9 cellular contexts compared by ENCODE assay signal in genomic region chr15:48644827-48645557, GRCh38. TPM values are rescaled to one million over a fixed set of nuclear protein-coding genes. Genes with fewer than 3 reads are reported as not detected.
DNase-seq lines count a peak whose midpoint lies in the region; ATAC-seq and TF ChIP-seq lines count a peak whose summit lies in the region.
"Had no signal": no experiment of that assay in that cellular context is flagged by ENCODE, and none has a peak within 500 bp of the region (broad histone marks: within the 10 kb centered on the region; RNA-seq: fewer than 3 reads in every experiment).

No MANE protein-coding gene starts in this region.

- DNase-seq in CD4-positive, CD25-positive, alpha-beta regulatory T cell = peak in 2 of 3 donors; percentile 8 to 17
- peak; percentile 69 to 76 for DNase-seq in fibroblast of lung (ENCODE audit: low read depth in 2 of 2)
- DNase-seq in uterus = peak; percentile 58 to 62
- no peak for DNase-seq in OCI-LY7 (ENCODE audit: low spot score)

- TF ChIP-seq POLR2A in uterus (IDR thresholded peaks at IDR 0.05) = no peak

- H3K27me3 Mint-ChIP-seq in CD4-positive, CD25-positive, alpha-beta regulatory T cell = peaks cover 58% of the 10 kb centered on the region

- POLR2A ChIA-PET in OCI-LY7 (lab: Charles Lee) = no interaction called here

- H3K36me3 ChIP-seq in CD4-positive, CD25-positive, alpha-beta regulatory T cell (ENCODE audit: control insufficient read depth, insufficient read depth, low read length) = no peaks in the 10 kb centered on the region
- H3K36me3 ChIP-seq in SU-DHL-6 (ENCODE audit: low read length) (no peaks in the 10 kb centered on the region), fibroblast of lung (ENCODE audit: control insufficient read depth, insufficient read depth, low read length) (no peaks in the 10 kb centered on the region), muscle layer of colon (ENCODE audit: insufficient read depth, low read length) (no peaks in the 10 kb centered on the region), uterus (no peaks in the 10 kb centered on the region), OCI-LY7 (ENCODE audit: insufficient read depth, low read length) (no peaks in the 10 kb centered on the region)

- BruUV-seq in OCI-LY7 (replicated peaks; lab: Mats Ljungman, UMichigan) = no TSS peak

- H3K4me1 Mint-ChIP-seq in CD4-positive, CD25-positive, alpha-beta regulatory T cell = peaks cover 0 to 4% (median 0%) of the 10 kb centered on the region in 4 donors

- no peaks in the 10 kb centered on the region for H3K79me2 ChIP-seq in SU-DHL-6 (ENCODE audit: insufficient read depth, low read length)
- H3K79me2 ChIP-seq in fibroblast of lung (ENCODE audit: control insufficient read depth, insufficient read depth, low read length) = peaks cover 54% of the 10 kb centered on the region
- H3K79me2 ChIP-seq in OCI-LY7 (ENCODE audit: insufficient read depth, low read depth, low read length) = no peaks in the 10 kb centered on the region

- no peak overlapping the region for H3K27ac Mint-ChIP-seq in CD4-positive, CD25-positive, alpha-beta regulatory T cell
- H3K27ac Mint-ChIP-seq: T-helper 1 cell treated with Interleukin-12 subunit alpha and Interleukin-12 subunit beta and Interleukin-4 antibody, amounts not matched to agents 30 μg/mL and 1 μg/mL, for 36 hours had no signal

- H3K27ac ChIP-seq in CD4-positive, CD25-positive, alpha-beta regulatory T cell (ENCODE audit: insufficient read depth, low read length, poor library complexity, severe bottlenecking) = no peak overlapping the region
- H3K27ac ChIP-seq in SU-DHL-6 (ENCODE audit: low read depth, low read length) (no peak overlapping the region), fibroblast of lung (ENCODE audit: insufficient read depth, low read length) (peak overlapping the region; percentile 93), muscle layer of colon (ENCODE audit: low read depth, low read length) (peak overlapping the region; percentile 49), uterus (peak overlapping the region; percentile 91 to 94), OCI-LY7 (ENCODE audit: low read depth, low read length, poor library complexity, severe bottlenecking) (no peak overlapping the region)

- H3K27me3 ChIP-seq in CD4-positive, CD25-positive, alpha-beta regulatory T cell (ENCODE audit: control insufficient read depth, insufficient read depth, low read length) = peaks cover 32% of the 10 kb centered on the region
- H3K27me3 ChIP-seq in SU-DHL-6 (ENCODE audit: low read length) = no peaks in the 10 kb centered on the region
- H3K27me3 ChIP-seq in fibroblast of lung (ENCODE audit: control insufficient read depth, insufficient read depth, low read length) = no peaks in the 10 kb centered on the region
- peaks cover 0 to 6% of the 10 kb centered on the region in 2 donors for H3K27me3 ChIP-seq in muscle layer of colon (ENCODE audit: control insufficient read depth in 1 of 2, insufficient read depth in 2 of 2, low read length in 2 of 2)
- no peaks in the 10 kb centered on the region for H3K27me3 ChIP-seq in uterus

- H2AFZ ChIP-seq in SU-DHL-6 (ENCODE audit: low read depth, low read length, severe bottlenecking) = peak overlapping the region; percentile 56
- H2AFZ ChIP-seq in fibroblast of lung (ENCODE audit: low read length) = peak overlapping the region; percentile 3
- no peak overlapping the region for H2AFZ ChIP-seq in OCI-LY7 (ENCODE audit: low read length)

- H3K4me3 ChIP-seq in CD4-positive, CD25-positive, alpha-beta regulatory T cell (ENCODE audit: low read depth, low read length) = no peak overlapping the region
- H3K4me3 ChIP-seq in SU-DHL-6 (ENCODE audit: insufficient read depth, low read length, poor library complexity, severe bottlenecking) (peak overlapping the region; percentile 56), fibroblast of lung (replicated peaks in 1 of 4; ENCODE audit: control extremely low read depth in 1 of 4, insufficient read depth in 1 of 4, low read depth in 3 of 4, low read length in 4 of 4) (peak overlapping the region; percentile 93 to 98 (median 96)), muscle layer of colon (ENCODE audit: low read depth in 1 of 2, low read length in 2 of 2) (peak overlapping the region; percentile 67 to 68), uterus (peak overlapping the region; percentile 60 to 91), OCI-LY7 (ENCODE audit: low read depth, low read length, poor library complexity, severe bottlenecking) (no peak overlapping the region)

- no peak overlapping the region for H3K4me3 Mint-ChIP-seq in CD4-positive, CD25-positive, alpha-beta regulatory T cell

- TF ChIP-seq CTCF in SU-DHL-6 (IDR thresholded peaks at IDR 0.05; ENCODE audit: insufficient read depth, low read length, poor library complexity, severe bottlenecking) (no peak), fibroblast of lung (conservative IDR thresholded peaks at IDR 0.05 in 1 of 2, IDR thresholded peaks at IDR 0.05 in 1 of 2; ENCODE audit: low read depth in 1 of 2, low read length in 2 of 2) (no peak), uterus (IDR thresholded peaks at IDR 0.05) (no peak), OCI-LY7 (conservative IDR thresholded peaks at IDR 0.05; ENCODE audit: low read length) (no peak)

- CTCF ChIA-PET in OCI-LY7 (lab: Charles Lee; ENCODE audit: unreplicated experiment) = no interaction called here

- H3K4me1 ChIP-seq in CD4-positive, CD25-positive, alpha-beta regulatory T cell (ENCODE audit: control insufficient read depth, insufficient read depth, low read length, poor library complexity, severe bottlenecking) = peaks cover 6% of the 10 kb centered on the region
- H3K4me1 ChIP-seq in fibroblast of lung (ENCODE audit: control insufficient read depth, extremely low read depth, insufficient read depth, low read length) (peaks cover 7% of the 10 kb centered on the region), muscle layer of colon (ENCODE audit: insufficient read depth, low read length) (peaks cover 4% of the 10 kb centered on the region), uterus (peaks cover 0 to 9% of the 10 kb centered on the region in 2 donors), OCI-LY7 (ENCODE audit: insufficient read depth, low read length, poor library complexity, severe bottlenecking) (no peaks in the 10 kb centered on the region)

- H3K9me2 ChIP-seq in SU-DHL-6 (replicated peaks; ENCODE audit: insufficient read depth, low read length) (no peaks in the 10 kb centered on the region), OCI-LY7 (ENCODE audit: insufficient read depth, low read length) (no peaks in the 10 kb centered on the region)

- no peaks in the 10 kb centered on the region for H3K36me3 Mint-ChIP-seq in CD4-positive, CD25-positive, alpha-beta regulatory T cell

- H3K9ac ChIP-seq in SU-DHL-6 (ENCODE audit: low read length) (peak overlapping the region; percentile 53), fibroblast of lung (ENCODE audit: insufficient read depth, low read length) (peak overlapping the region; percentile 94), muscle layer of colon (ENCODE audit: low read length) (peak overlapping the region; percentile 13)

- no peaks in the 10 kb centered on the region for H4K20me1 ChIP-seq in SU-DHL-6 (ENCODE audit: low read depth, low read length)
- H4K20me1 ChIP-seq in fibroblast of lung (ENCODE audit: control insufficient read depth, extremely low read depth, insufficient read depth, low read length) = no peaks in the 10 kb centered on the region
- no peaks in the 10 kb centered on the region for H4K20me1 ChIP-seq in OCI-LY7 (ENCODE audit: insufficient read depth, low read length)

- no peak for ATAC-seq in CD4-positive, CD25-positive, alpha-beta regulatory T cell (ENCODE audit: low read depth in 2 of 2)
- ATAC-seq in GM19025 (IDR thresholded peaks at IDR 0.05; ENCODE audit: low read depth, unreplicated experiment) (peak; percentile 49), HG03095 (IDR thresholded peaks at IDR 0.05; ENCODE audit: unreplicated experiment) (peak; percentile 45)

- H3K9me3 Mint-ChIP-seq in CD4-positive, CD25-positive, alpha-beta regulatory T cell = no peaks in the 10 kb centered on the region
- H3K9me3 Mint-ChIP-seq: T-helper 1 cell treated with Interleukin-12 subunit alpha and Interleukin-12 subunit beta and Interleukin-4 antibody, amounts not matched to agents 30 μg/mL and 1 μg/mL, for 36 hours had no signal

- H3K9me3 ChIP-seq in CD4-positive, CD25-positive, alpha-beta regulatory T cell (ENCODE audit: control insufficient read depth in 2 of 2, low read length in 2 of 2) = no peaks in the 10 kb centered on the region
- H3K9me3 ChIP-seq in SU-DHL-6 (ENCODE audit: insufficient read depth, low read length) = no peaks in the 10 kb centered on the region
- no peaks in the 10 kb centered on the region for H3K9me3 ChIP-seq in fibroblast of lung (ENCODE audit: control insufficient read depth, insufficient read depth, low read depth, low read length)
- no peaks in the 10 kb centered on the region for H3K9me3 ChIP-seq in muscle layer of colon (ENCODE audit: low read length)
- H3K9me3 ChIP-seq in uterus = no peaks in the 10 kb centered on the region
- no peaks in the 10 kb centered on the region for H3K9me3 ChIP-seq in OCI-LY7 (ENCODE audit: low read length)

- H3K4me2 ChIP-seq in SU-DHL-6 (ENCODE audit: low read depth, low read length, poor library complexity, severe bottlenecking) (peak overlapping the region; percentile 65), fibroblast of lung (ENCODE audit: extremely low read depth, insufficient read depth, low read length) (peak overlapping the region; percentile 73), OCI-LY7 (ENCODE audit: low read length) (no peak overlapping the region)

- H3F3A ChIP-seq in SU-DHL-6 (ENCODE audit: insufficient read depth) = no peaks in the 10 kb centered on the region

- intact Hi-C loops in uterus (cut with DNase I; ENCODE audit: low total_unique reads) = no loop called here
- intact Hi-C loops in OCI-LY7 (cut with micrococcal nuclease; ENCODE audit: unreplicated experiment) = no loop called here

RNA-seq across cellular contexts. Expression of gene FBN1, which starts 0.5 kb away (rescaled TPM):
- total RNA-seq in CD4-positive, CD25-positive, alpha-beta regulatory T cell = 0.72 TPM
- not detected for polyA plus RNA-seq in CD4-positive, CD25-positive, alpha-beta regulatory T cell
- total RNA-seq in fibroblast of lung (260 and 446 TPM in 2 replicates), uterus (100 to 1,000 TPM in 1 of 4 donors, 10 to 100 TPM in 3; 76.3 to 584 (median 95.8) TPM), OCI-LY7 (2022) (0.68 TPM in 2 replicates)
- polyA plus RNA-seq in fibroblast of lung = 243 and 368 TPM in 2 replicates
- polyA plus RNA-seq in fibroblast of lung (2012) = 144 and 241 TPM in 2 replicates
- 316 and 342 TPM in 2 replicates for polyA minus RNA-seq in fibroblast of lung (ENCODE audit: low replicate concordance)
- 1.0 and 2.3 TPM in 2 replicates for total RNA-seq in OCI-LY7 (2014; rRNA removed; shearing (Covaris generic))

Comparison
In these comparisons a context has a peak if more than half of its experiments do, and no peak if none do; other contexts are left out.
1. ATAC-seq: peak in GM19025 (single experiment) and HG03095 (single experiment); none in CD4-positive, CD25-positive, alpha-beta regulatory T cell (0 of 2).
2. H3K27ac ChIP-seq: peak in fibroblast of lung (single experiment), muscle layer of colon (single experiment) and uterus (2 of 2); none in CD4-positive, CD25-positive, alpha-beta regulatory T cell (single experiment), SU-DHL-6 (single experiment) and OCI-LY7 (single experiment).
3. H3K4me3 ChIP-seq: peak in SU-DHL-6 (single experiment), fibroblast of lung (4 of 4), muscle layer of colon (2 of 2) and uterus (2 of 2); none in CD4-positive, CD25-positive, alpha-beta regulatory T cell (single experiment) and OCI-LY7 (single experiment).
4. H3K9ac ChIP-seq: peak in every context shown above with its lines; median percentile 94 in fibroblast of lung; 53 in SU-DHL-6; 13 in muscle layer of colon.
5. RNA of gene FBN1, which starts 0.5 kb away (total RNA-seq): 260 to 446 TPM in fibroblast of lung and 76.3 to 584 TPM in uterus; 0.68 to 2.3 TPM in OCI-LY7 and 0.72 TPM in CD4-positive, CD25-positive, alpha-beta regulatory T cell (single experiment); every median in the first group is over 10 times any median in the second.